In genomic region chr6:109261815-109262214, GRCh38 we compare ENCODE assay signal across 20 cellular contexts.
"Had no signal": no experiment of that assay in that cellular context is flagged by ENCODE, and none has a peak within 500 bp of the region (broad histone marks: within the 10 kb centered on the region; RNA-seq: fewer than 3 reads in every experiment).

No MANE protein-coding gene starts in this region.

- H3K4me1 ChIP-seq: gastrocnemius medialis, lower lobe of right lung, psoas muscle, suprapubic skin, tibial artery, upper lobe of right lung, vagina had no signal

- H3K4me3 ChIP-seq: gastrocnemius medialis, lower lobe of right lung, psoas muscle, suprapubic skin, tibial artery, upper lobe of right lung, vagina had no signal

- ATAC-seq: esophagus mucosa, gastrocnemius medialis, left lobe of liver, lower lobe of right lung, psoas muscle, upper lobe of right lung had no signal

- H3K27me3 ChIP-seq: gastrocnemius medialis, suprapubic skin, tibial artery, upper lobe of right lung, vagina had no signal

- H3K36me3 ChIP-seq: gastrocnemius medialis, lower lobe of right lung, suprapubic skin, tibial artery, upper lobe of right lung, vagina had no signal

- H3K27ac ChIP-seq: gastrocnemius medialis, lower lobe of right lung, psoas muscle, suprapubic skin, upper lobe of right lung, vagina had no signal

- FAIRE-seq: endometrium, small intestine had no signal

- H3K9me3 ChIP-seq: gastrocnemius medialis, lower lobe of right lung, psoas muscle, suprapubic skin, tibial artery, upper lobe of right lung, vagina had no signal

- DNase-seq: cortex of kidney; effector memory CD4-positive, alpha-beta T cell; gastrocnemius medialis; islet precursor cell; lower lobe of right lung; midbrain; nephron progenitor cell; psoas muscle; retina; small intestine; stimulated activated CD4-positive, alpha-beta T cell treated with anti-CD3 and anti-CD28 coated beads, Interleukin-12 subunit alpha, Interleukin-12 subunit beta, amount 100 ng/mL, for 4 hours; stimulated activated CD4-positive, alpha-beta T cell treated with anti-CD3 and anti-CD28 coated beads, Interleukin-2, amount 100 ng/mL, for 48 hours; stimulated activated naive CD4-positive, alpha-beta T cell treated with Interleukin-2 at 50 U/mL for 16 hours; tibial artery; upper lobe of right lung had no signal
